1 cellular context compared by ENCODE assay signal in genomic region chr1:202638019-202638887, GRCh38.
TF ChIP-seq lines count a peak whose summit lies in the region.

No MANE protein-coding gene starts in this region.

TF ChIP-seq in IMR-90, 13 proteins besides CTCF, POLR2A, EP300 and RAD21 (continued from another document):
- TF ChIP-seq, protein P1, sequence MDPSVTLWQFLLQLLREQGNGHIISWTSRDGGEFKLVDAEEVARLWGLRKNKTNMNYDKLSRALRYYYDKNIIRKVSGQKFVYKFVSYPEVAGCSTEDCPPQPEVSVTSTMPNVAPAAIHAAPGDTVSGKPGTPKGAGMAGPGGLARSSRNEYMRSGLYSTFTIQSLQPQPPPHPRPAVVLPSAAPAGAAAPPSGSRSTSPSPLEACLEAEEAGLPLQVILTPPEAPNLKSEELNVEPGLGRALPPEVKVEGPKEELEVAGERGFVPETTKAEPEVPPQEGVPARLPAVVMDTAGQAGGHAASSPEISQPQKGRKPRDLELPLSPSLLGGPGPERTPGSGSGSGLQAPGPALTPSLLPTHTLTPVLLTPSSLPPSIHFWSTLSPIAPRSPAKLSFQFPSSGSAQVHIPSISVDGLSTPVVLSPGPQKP (IDR thresholded peaks at IDR 0.05; ENCODE audit: borderline replicate concordance, low read depth, low read length), result no peak
- TF ChIP-seq MAFK (IDR thresholded peaks at IDR 0.05; ENCODE audit: low read depth, low read length) (no peak), FOS (IDR thresholded peaks at IDR 0.05; ENCODE audit: low read depth, low read length) (no peak), MAZ (IDR thresholded peaks at IDR 0.05; ENCODE audit: borderline replicate concordance, low read depth, low read length) (no peak), BHLHE40 (IDR thresholded peaks at IDR 0.05; ENCODE audit: low read depth, low read length) (no peak), USF2 (IDR thresholded peaks at IDR 0.05; ENCODE audit: low read depth, low read length) (no peak), RFX5 (IDR thresholded peaks at IDR 0.05; ENCODE audit: low read depth, low read length) (no peak), NFE2L2 (IDR thresholded peaks at IDR 0.05; ENCODE audit: low read depth, low read length) (no peak)
